ENCODE assay signal across 8 cellular contexts in the genomic region with DNA sequence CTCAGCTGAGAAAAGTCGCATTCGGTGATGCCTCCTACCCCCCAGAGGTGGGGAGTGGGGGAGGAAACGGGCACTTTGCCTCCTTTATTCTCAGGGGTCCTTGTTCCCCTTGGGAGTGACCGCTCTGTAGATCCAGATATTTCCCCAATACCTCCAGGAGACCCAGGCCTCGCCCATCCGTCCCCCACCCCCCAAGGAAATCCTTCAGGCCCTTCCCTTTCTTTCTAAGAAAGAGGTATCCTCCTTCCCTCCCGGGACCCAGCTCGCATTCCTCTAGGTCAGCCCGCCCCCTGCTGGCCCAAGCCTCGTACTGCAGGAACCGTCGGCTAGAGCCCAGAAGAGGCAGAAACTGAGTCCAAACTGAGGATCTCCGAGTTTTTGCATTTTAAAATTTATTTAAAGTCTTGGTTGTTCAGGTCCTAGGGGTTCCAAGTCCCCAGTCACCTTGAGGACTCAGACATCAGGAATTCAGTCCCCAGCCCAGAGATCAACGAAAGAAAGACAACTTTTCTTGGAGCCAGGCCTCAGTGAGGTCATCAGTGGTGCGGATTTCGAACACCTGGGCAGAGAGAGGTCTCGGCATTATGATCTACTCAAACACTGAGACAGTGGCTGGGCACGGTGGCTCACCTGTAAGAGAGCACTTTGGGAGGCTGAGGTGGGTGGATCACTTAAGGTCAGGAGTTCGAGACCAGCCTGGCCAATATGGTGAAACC. TPM values are rescaled to one million over a fixed set of nuclear protein-coding genes. Genes with fewer than 3 reads are reported as not detected.
DNase-seq lines count a peak whose midpoint lies in the region; ATAC-seq and TF ChIP-seq lines count a peak whose summit lies in the region.

No MANE protein-coding gene starts in this region.

- H3K36me3 ChIP-seq in right atrium auricular region = no peaks in the 10 kb centered on the region

- H3K4me3 ChIP-seq in right atrium auricular region (no peak overlapping the region), retinal pigment epithelial cell (ENCODE audit: low read length) (no peak overlapping the region)

- DNase-seq in GM03348 (ENCODE audit: low spot score) (peak; percentile 91), NCI-H1048 (lab: John Stamatoyannopoulos, UW) (peak; percentile 72), T-helper 2 cell (peak; percentile 59 to 80 (median 71)), amniotic epithelial cell (ENCODE audit: low read depth) (peak; percentile 44), right atrium auricular region (ENCODE audit: low spot score) (peak; percentile 85), retinal pigment epithelial cell (ENCODE audit: low read depth) (no peak)

- TF ChIP-seq CTCF in right atrium auricular region (IDR thresholded peaks at IDR 0.05) (peak; percentile 94 to 97), retinal pigment epithelial cell (conservative IDR thresholded peaks at IDR 0.05; ENCODE audit: low read depth, low read length) (peak; percentile 94)

- H3K9me3 ChIP-seq in right atrium auricular region = no peaks in the 10 kb centered on the region

- H3K4me1 ChIP-seq in right atrium auricular region = peaks cover 0 to 6% of the 10 kb centered on the region in 2 donors

- no peaks in the 10 kb centered on the region for H3K27me3 ChIP-seq in right atrium auricular region

- no peak overlapping the region for H3K27ac ChIP-seq in right atrium auricular region

- ATAC-seq in HG03571 (IDR thresholded peaks at IDR 0.05; ENCODE audit: unreplicated experiment) (no peak), HG02623 (IDR thresholded peaks at IDR 0.05; ENCODE audit: unreplicated experiment) (no peak)

RNA-seq across cellular contexts. Expression of a gene that starts 7.5 kb away (rescaled TPM):
- total RNA-seq in right atrium auricular region = 1 to 10 TPM in 1 of 2 donors, under 1 TPM in 1; 0.67 to 1.1 TPM

RNA-seq across cellular contexts. Expression of a gene that starts 7.7 kb away (rescaled TPM):
- total RNA-seq in right atrium auricular region = 1 to 10 TPM; 5.3 to 9.7 TPM

RNA-seq across cellular contexts. Expression of a gene that starts 14.1 kb away (rescaled TPM):
- 10 to 100 TPM; 48.5 to 97.6 TPM for total RNA-seq in right atrium auricular region

RNA-seq across cellular contexts. Expression of a gene that starts 31.9 kb away (rescaled TPM):
- not detected for total RNA-seq in right atrium auricular region

RNA-seq across cellular contexts. Expression of a gene that starts 60.0 kb away (rescaled TPM):
- total RNA-seq in right atrium auricular region = not detected
